Comparison of ENCODE assay signal across 1 cellular context in the genomic region with DNA sequence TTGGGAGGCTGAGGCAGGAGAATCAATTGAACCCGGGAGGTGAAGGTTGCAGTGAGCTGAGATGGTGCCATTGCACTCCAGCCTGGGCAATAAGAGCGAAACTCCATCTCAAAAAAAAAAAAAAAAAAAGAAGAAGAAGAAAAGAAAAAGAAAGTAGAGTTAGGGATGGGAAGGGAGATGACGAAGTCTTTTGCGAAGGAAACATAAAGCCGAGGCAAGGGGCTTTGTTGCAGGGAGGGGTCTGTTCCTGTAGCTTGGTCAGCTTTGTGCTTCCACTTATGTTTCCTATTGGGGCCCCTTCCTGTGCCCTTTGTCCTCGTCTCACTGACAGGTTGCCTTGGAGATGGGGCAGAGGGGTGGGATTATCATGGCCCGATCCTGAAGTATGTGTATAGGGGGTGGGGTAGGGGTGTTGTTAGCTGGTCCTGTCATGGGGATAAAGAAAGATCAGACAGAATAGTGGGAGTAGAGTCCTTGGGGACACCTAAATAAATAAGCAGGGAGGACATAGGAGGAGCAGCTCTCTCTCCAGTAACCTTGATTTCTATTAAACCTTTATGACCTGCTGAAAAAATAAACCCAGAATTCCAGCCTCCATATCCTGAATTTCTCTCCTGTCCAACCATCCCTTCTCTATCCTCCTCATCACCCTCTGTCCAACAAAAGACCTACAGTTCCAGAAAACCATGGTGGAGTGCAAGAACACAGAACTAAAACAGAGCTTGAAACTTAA.
TF ChIP-seq lines count a peak whose summit lies in the region.

No MANE protein-coding gene starts in this region.

TF ChIP-seq in HEK293, 187 proteins besides CTCF, POLR2A, EP300 and RAD21 (continued from another document):
- TF ChIP-seq ZNF362 (tag by site-specific recombination; IDR thresholded peaks at IDR 0.05): 0 out of 2 replicates have a peak, but pooled peaks have one; percentile 43
- TF ChIP-seq ZSCAN18 (tag by site-specific recombination; IDR thresholded peaks at IDR 0.05): no peak
- TF ChIP-seq HOXD13 (CRISPR knock-in tag; IDR thresholded peaks at IDR 0.05; ENCODE audit: borderline replicate concordance): no peak
- TF ChIP-seq, protein P1, sequence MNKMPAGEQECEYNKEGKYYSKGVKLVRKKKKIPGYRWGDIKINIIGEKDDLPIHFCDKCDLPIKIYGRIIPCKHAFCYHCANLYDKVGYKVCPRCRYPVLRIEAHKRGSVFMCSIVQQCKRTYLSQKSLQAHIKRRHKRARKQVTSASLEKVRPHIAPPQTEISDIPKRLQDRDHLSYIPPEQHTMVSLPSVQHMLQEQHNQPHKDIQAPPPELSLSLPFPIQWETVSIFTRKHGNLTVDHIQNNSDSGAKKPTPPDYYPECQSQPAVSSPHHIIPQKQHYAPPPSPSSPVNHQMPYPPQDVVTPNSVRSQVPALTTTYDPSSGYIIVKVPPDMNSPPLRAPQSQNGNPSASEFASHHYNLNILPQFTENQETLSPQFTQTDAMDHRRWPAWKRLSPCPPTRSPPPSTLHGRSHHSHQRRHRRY (tag by site-specific recombination; IDR thresholded peaks at IDR 0.05): 0 out of 2 replicates have a peak, but pooled peaks have one; percentile 22
- peak; percentile 21; the same call in 1 of the 2 replicates for TF ChIP-seq ZBTB20 (tag by site-specific recombination; IDR thresholded peaks at IDR 0.05)
- TF ChIP-seq, protein P2, sequence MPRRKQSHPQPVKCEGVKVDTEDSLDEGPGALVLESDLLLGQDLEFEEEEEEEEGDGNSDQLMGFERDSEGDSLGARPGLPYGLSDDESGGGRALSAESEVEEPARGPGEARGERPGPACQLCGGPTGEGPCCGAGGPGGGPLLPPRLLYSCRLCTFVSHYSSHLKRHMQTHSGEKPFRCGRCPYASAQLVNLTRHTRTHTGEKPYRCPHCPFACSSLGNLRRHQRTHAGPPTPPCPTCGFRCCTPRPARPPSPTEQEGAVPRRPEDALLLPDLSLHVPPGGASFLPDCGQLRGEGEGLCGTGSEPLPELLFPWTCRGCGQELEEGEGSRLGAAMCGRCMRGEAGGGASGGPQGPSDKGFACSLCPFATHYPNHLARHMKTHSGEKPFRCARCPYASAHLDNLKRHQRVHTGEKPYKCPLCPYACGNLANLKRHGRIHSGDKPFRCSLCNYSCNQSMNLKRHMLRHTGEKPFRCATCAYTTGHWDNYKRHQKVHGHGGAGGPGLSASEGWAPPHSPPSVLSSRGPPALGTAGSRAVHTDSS (tag by site-specific recombination; IDR thresholded peaks at IDR 0.05): no peak
- no peak for TF ChIP-seq ZNF521 (tag by site-specific recombination; IDR thresholded peaks at IDR 0.05)
- TF ChIP-seq HIC1 (tag by site-specific recombination; IDR thresholded peaks at IDR 0.05): no peak
- TF ChIP-seq ZNF768 (tag by site-specific recombination; IDR thresholded peaks at IDR 0.05): no peak
- TF ChIP-seq TRIM28 (IDR thresholded peaks at IDR 0.05; ENCODE audit: borderline replicate concordance, low read length): no peak
- no peak for TF ChIP-seq RBAK (tag by site-specific recombination; IDR thresholded peaks at IDR 0.05)
- no peak for TF ChIP-seq ZNF518A (tag by site-specific recombination; conservative IDR thresholded peaks at IDR 0.05; ENCODE audit: low read depth)
- TF ChIP-seq ZBTB7A (tag by site-specific recombination; IDR thresholded peaks at IDR 0.05; ENCODE audit: low read depth): 0 out of 2 replicates have a peak, but pooled peaks have one; percentile 39
- TF ChIP-seq GLIS1 (tag by site-specific recombination; IDR thresholded peaks at IDR 0.05): no peak
- no peak for TF ChIP-seq ZNF529 (tag by site-specific recombination; IDR thresholded peaks at IDR 0.05; ENCODE audit: insufficient replicate concordance)
- no peak for TF ChIP-seq SP2 (tag by site-specific recombination; IDR thresholded peaks at IDR 0.05)
- no peak for TF ChIP-seq ZNF548 (tag by site-specific recombination; IDR thresholded peaks at IDR 0.05)
- TF ChIP-seq KLF10 (tag by site-specific recombination; IDR thresholded peaks at IDR 0.05): 0 out of 2 replicates have a peak, but pooled peaks have one; percentile 13
- TF ChIP-seq WT1 (tag by site-specific recombination; IDR thresholded peaks at IDR 0.05): peak; percentile 94
- TF ChIP-seq ZNF514 (tag by site-specific recombination; IDR thresholded peaks at IDR 0.05): no peak
- no peak for TF ChIP-seq ZNF140 (tag by site-specific recombination; IDR thresholded peaks at IDR 0.05)
- TF ChIP-seq ZNF664 (tag by site-specific recombination; IDR thresholded peaks at IDR 0.05): no peak
- no peak for TF ChIP-seq REPIN1 (tag by site-specific recombination; IDR thresholded peaks at IDR 0.05; ENCODE audit: low read depth)
- TF ChIP-seq ZNF223 (tag by site-specific recombination; IDR thresholded peaks at IDR 0.05): no peak
- TF ChIP-seq, protein P3, sequence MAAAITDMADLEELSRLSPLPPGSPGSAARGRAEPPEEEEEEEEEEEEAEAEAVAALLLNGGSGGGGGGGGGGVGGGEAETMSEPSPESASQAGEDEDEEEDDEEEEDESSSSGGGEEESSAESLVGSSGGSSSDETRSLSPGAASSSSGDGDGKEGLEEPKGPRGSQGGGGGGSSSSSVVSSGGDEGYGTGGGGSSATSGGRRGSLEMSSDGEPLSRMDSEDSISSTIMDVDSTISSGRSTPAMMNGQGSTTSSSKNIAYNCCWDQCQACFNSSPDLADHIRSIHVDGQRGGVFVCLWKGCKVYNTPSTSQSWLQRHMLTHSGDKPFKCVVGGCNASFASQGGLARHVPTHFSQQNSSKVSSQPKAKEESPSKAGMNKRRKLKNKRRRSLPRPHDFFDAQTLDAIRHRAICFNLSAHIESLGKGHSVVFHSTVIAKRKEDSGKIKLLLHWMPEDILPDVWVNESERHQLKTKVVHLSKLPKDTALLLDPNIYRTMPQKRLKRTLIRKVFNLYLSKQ (tag by site-specific recombination; IDR thresholded peaks at IDR 0.05; ENCODE audit: borderline replicate concordance): no peak
- 0 out of 2 replicates have a peak, but pooled peaks have one; percentile 11 for TF ChIP-seq ZNF24 (tag by site-specific recombination; IDR thresholded peaks at IDR 0.05)
- no peak for TF ChIP-seq ZNF792 (tag by site-specific recombination; IDR thresholded peaks at IDR 0.05)
- 0 out of 2 replicates have a peak, but pooled peaks have one; percentile 31 for TF ChIP-seq ZNF391 (tag by site-specific recombination; IDR thresholded peaks at IDR 0.05; ENCODE audit: borderline replicate concordance, low read depth)
- no peak for TF ChIP-seq BCL11A (tag by site-specific recombination; IDR thresholded peaks at IDR 0.05; ENCODE audit: low read depth)
- no peak for TF ChIP-seq FEZF1 (tag by site-specific recombination; IDR thresholded peaks at IDR 0.05)
- TF ChIP-seq ZNF677 (tag by site-specific recombination; IDR thresholded peaks at IDR 0.05): no peak
- TF ChIP-seq ZBTB8A (tag by site-specific recombination; IDR thresholded peaks at IDR 0.05): no peak
- TF ChIP-seq, protein P4, sequence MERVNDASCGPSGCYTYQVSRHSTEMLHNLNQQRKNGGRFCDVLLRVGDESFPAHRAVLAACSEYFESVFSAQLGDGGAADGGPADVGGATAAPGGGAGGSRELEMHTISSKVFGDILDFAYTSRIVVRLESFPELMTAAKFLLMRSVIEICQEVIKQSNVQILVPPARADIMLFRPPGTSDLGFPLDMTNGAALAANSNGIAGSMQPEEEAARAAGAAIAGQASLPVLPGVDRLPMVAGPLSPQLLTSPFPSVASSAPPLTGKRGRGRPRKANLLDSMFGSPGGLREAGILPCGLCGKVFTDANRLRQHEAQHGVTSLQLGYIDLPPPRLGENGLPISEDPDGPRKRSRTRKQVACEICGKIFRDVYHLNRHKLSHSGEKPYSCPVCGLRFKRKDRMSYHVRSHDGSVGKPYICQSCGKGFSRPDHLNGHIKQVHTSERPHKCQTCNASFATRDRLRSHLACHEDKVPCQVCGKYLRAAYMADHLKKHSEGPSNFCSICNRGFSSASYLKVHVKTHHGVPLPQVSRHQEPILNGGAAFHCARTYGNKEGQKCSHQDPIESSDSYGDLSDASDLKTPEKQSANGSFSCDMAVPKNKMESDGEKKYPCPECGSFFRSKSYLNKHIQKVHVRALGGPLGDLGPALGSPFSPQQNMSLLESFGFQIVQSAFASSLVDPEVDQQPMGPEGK (tag by site-specific recombination; IDR thresholded peaks at IDR 0.05): 0 out of 2 replicates have a peak, but pooled peaks have one; percentile 68
- TF ChIP-seq SP3 (tag by site-specific recombination; IDR thresholded peaks at IDR 0.05): 0 out of 2 replicates have a peak, but pooled peaks have one; percentile 6
